In genomic region chr3:155743616-155744015, GRCh38 we compare ENCODE assay signal across 8 cellular contexts. TPM values are rescaled to one million over a fixed set of nuclear protein-coding genes. Genes with fewer than 3 reads are reported as not detected.
DNase-seq lines count a peak whose midpoint lies in the region; ATAC-seq and TF ChIP-seq lines count a peak whose summit lies in the region.

No MANE protein-coding gene starts in this region.

- H3K4me1 Mint-ChIP-seq in CD4-positive, alpha-beta T cell (ENCODE audit: low read depth), result peaks cover 30% of the 10 kb centered on the region
- peaks cover 73% of the 10 kb centered on the region for H3K4me1 Mint-ChIP-seq in neural crest cell

- peak overlapping the region; percentile 49 to 92 (median 76) for H3K4me3 ChIP-seq in dorsolateral prefrontal cortex

- no peak overlapping the region for H3K27ac Mint-ChIP-seq in CD4-positive, alpha-beta T cell
- H3K27ac Mint-ChIP-seq in neural crest cell (ENCODE audit: unreplicated experiment), result peak overlapping the region; percentile 45

- no peaks in the 10 kb centered on the region for H3K36me3 Mint-ChIP-seq in CD4-positive, alpha-beta T cell (ENCODE audit: low read depth)
- H3K36me3 Mint-ChIP-seq in neural crest cell (ENCODE audit: low read depth), result no peaks in the 10 kb centered on the region

- no peaks in the 10 kb centered on the region for H3K9me3 ChIP-seq in CD4-positive, alpha-beta T cell (ENCODE audit: control insufficient read depth, low read length)

- ATAC-seq in CD4-positive, alpha-beta T cell (ENCODE audit: poor library complexity), result no peak
- no peak for ATAC-seq in HG02938 (IDR thresholded peaks at IDR 0.05; ENCODE audit: unreplicated experiment)

- peak overlapping the region; percentile 94 for H3K4me3 Mint-ChIP-seq in CD4-positive, alpha-beta T cell
- peak overlapping the region; percentile 99 for H3K4me3 Mint-ChIP-seq in neural crest cell

- CTCF ChIA-PET in CD4-positive, alpha-beta T cell (lab: Charles Lee), result interaction anchor here (1.3 kb wide), 1 partner anchor 62 kb away, joined by 4 read pairs; the partner anchor contains the start of gene C3orf33

- intact Hi-C loops in CD4-positive, alpha-beta T cell (cut with DNase I, micrococcal nuclease), result loop anchor here in 1 of 2 experiments (5.0 kb wide), 1 partner anchor 114 kb away; no protein-coding TSS in a partner anchor
- intact Hi-C loops in dorsolateral prefrontal cortex (cut with DNase I), result no loop called here

- POLR2A ChIA-PET in CD4-positive, alpha-beta T cell (lab: Charles Lee), result no interaction called here

- H3K27ac ChIP-seq in CD4-positive, alpha-beta T cell (ENCODE audit: low read depth, low read length), result no peak overlapping the region
- H3K27ac ChIP-seq in dorsolateral prefrontal cortex, result peak overlapping the region in 7 of 59 donors; percentile 4 to 71 (median 22)

- DNase-seq in CD4-positive, alpha-beta T cell, result no peak
- DNase-seq in M059J (ENCODE audit: low read depth), result peak; percentile 13
- DNase-seq in dorsolateral prefrontal cortex, result no peak
- no peak for DNase-seq in neural crest cell (ENCODE audit: low read depth, low spot score)
- DNase-seq in NCI-H2029 treated with DMSO at 0.1 percent for 48 hours (lab: John Stamatoyannopoulos, UW), result no peak
- DNase-seq in NCI-H187 (lab: John Stamatoyannopoulos, UW), result no peak
- DNase-seq in HuH-7.5 (ENCODE audit: low spot score), result no peak

- TF ChIP-seq CTCF in CD4-positive, alpha-beta T cell (IDR thresholded peaks at IDR 0.05), result no peak
- no peak for TF ChIP-seq CTCF in dorsolateral prefrontal cortex (IDR thresholded peaks at IDR 0.05 in 54 of 56, conservative IDR thresholded peaks at IDR 0.05 in 2 of 56; ENCODE audit: low read depth in 1 of 56, partially characterized antibody in 56 of 56)
- no peak for TF ChIP-seq CTCF in neural crest cell (conservative IDR thresholded peaks at IDR 0.05)

- peaks cover 62% of the 10 kb centered on the region for H3K27me3 Mint-ChIP-seq in CD4-positive, alpha-beta T cell
- H3K27me3 Mint-ChIP-seq in neural crest cell (ENCODE audit: low read depth), result peaks cover 27% of the 10 kb centered on the region

- no peaks in the 10 kb centered on the region for H3K9me3 Mint-ChIP-seq in CD4-positive, alpha-beta T cell
- H3K9me3 Mint-ChIP-seq in neural crest cell, result no peaks in the 10 kb centered on the region

- peaks cover 33% of the 10 kb centered on the region for H3K27me3 ChIP-seq in CD4-positive, alpha-beta T cell (ENCODE audit: control insufficient read depth, insufficient read depth, low read length)
- H3K27me3 ChIP-seq in dorsolateral prefrontal cortex, result no peaks in the 10 kb centered on the region

RNA-seq across cellular contexts. Expression of gene PLCH1, which starts 1.3 kb away (rescaled TPM):
- total RNA-seq in CD4-positive, alpha-beta T cell, result under 1 TPM; 0.03 to 0.20 TPM
- total RNA-seq in M059J (2014; rRNA removed; shearing (Covaris generic)), result 0.10 and 0.17 TPM in 2 replicates
- total RNA-seq in dorsolateral prefrontal cortex (10 to 100 TPM in 115 of 120 experiments, 1 to 10 TPM in 5; 7.6 to 36.4 (median 17.8) TPM), neural crest cell (21.4 and 22.4 TPM in 2 replicates)
